Comparison of ENCODE assay signal across 29 cellular contexts in the genomic region with DNA sequence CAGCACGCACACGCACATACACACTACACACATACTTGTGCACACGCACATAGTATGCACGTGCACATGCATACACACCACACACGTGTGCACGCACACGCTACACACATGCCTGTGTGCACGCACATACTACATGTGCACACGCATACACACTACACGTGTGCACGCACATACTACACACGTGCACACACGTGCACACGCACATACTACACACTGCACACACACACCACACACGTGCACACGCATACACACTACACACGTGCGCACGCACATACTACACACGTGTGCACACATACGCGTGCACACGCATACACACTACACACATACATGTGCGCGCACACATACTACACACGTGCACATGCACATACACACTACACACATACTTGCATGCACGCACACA.
"Had no signal": no experiment of that assay in that cellular context is flagged by ENCODE, and none has a peak within 500 bp of the region (broad histone marks: within the 10 kb centered on the region; RNA-seq: fewer than 3 reads in every experiment).

No MANE protein-coding gene starts in this region.

- H3K36me3 Mint-ChIP-seq: stimulated activated memory B cell treated with anti-CD40 and anti-IgM and Interleukin-4, amounts not matched to agents 10 μg/mL and 1 μg/mL and 100 μg/mL, for 72 hours had no signal

- H3K4me3 Mint-ChIP-seq: activated naive CD4-positive, alpha-beta T cell treated with anti-CD3 and anti-CD28 coated beads for 36 hours; activated naive CD8-positive, alpha-beta T cell treated with anti-CD3 and anti-CD28 coated beads, Interleukin-2, amount 10 ng/mL, durations not matched to agents 7 days and 5 days; central memory CD8-positive, alpha-beta T cell; dendritic cell treated with granulocyte-macrophage colony-stimulating factor and Interleukin-4, amounts not matched to agents 40 ng/mL and 50 ng/mL, for 4 days; nephron; stimulated activated memory B cell treated with anti-CD40 and anti-IgM and Interleukin-4, amounts not matched to agents 10 μg/mL and 1 μg/mL and 100 μg/mL, for 72 hours; stimulated activated naive CD8-positive, alpha-beta T cell treated with anti-CD3 and anti-CD28 coated beads, Interleukin-15, amount 100 ng/mL, for 72 hours had no signal

- H3K27ac Mint-ChIP-seq: activated naive CD4-positive, alpha-beta T cell treated with anti-CD3 and anti-CD28 coated beads for 36 hours; activated naive CD8-positive, alpha-beta T cell treated with anti-CD3 and anti-CD28 coated beads, Interleukin-2, amount 10 ng/mL, durations not matched to agents 7 days and 5 days; dendritic cell treated with granulocyte-macrophage colony-stimulating factor and Interleukin-4, amounts not matched to agents 40 ng/mL and 50 ng/mL, for 4 days; nephron; stimulated activated memory B cell treated with anti-CD40 and anti-IgM and Interleukin-4, amounts not matched to agents 10 μg/mL and 1 μg/mL and 100 μg/mL, for 72 hours had no signal

- DNase-seq: activated CD4-positive, alpha-beta T cell treated with anti-CD3 and anti-CD28 coated beads for 48 hours; activated CD4-positive, alpha-beta T cell treated with anti-CD3 and anti-CD28 coated beads, Interleukin-2, amount 50 U/mL, for 48 hours; activated CD8-positive, alpha-beta memory T cell treated with anti-CD3 and anti-CD28 coated beads for 24 hours; activated effector memory CD4-positive, alpha-beta T cell treated with anti-CD3 and anti-CD28 coated beads, Interleukin-2, amount 50 U/mL, for 16 hours; activated naive CD4-positive, alpha-beta T cell treated with anti-CD3 and anti-CD28 coated beads for 36 hours; amniotic stem cell; effector CD4-positive, alpha-beta T cell; esophagus squamous epithelium; foreskin melanocyte; heart right ventricle; kidney glomerular epithelial cell; mesenchymal stem cell; retina; sigmoid colon; small intestine; stimulated activated CD4-positive, alpha-beta T cell treated with anti-CD3 and anti-CD28 coated beads, Interleukin-4, amount 100 ng/mL, for 4 hours; stimulated activated CD8-positive, alpha-beta memory T cell treated with anti-CD3 and anti-CD28 coated beads, Interleukin-4, amount 100 ng/mL, for 48 hours; stimulated activated naive CD8-positive, alpha-beta T cell treated with anti-CD3 and anti-CD28 coated beads, Interleukin-15, amount 100 ng/mL, for 72 hours; substantia nigra; T-helper 9 cell; upper lobe of right lung had no signal

- H3K9me3 Mint-ChIP-seq: activated naive CD4-positive, alpha-beta T cell treated with anti-CD3 and anti-CD28 coated beads for 36 hours; dendritic cell treated with granulocyte-macrophage colony-stimulating factor and Interleukin-4, amounts not matched to agents 40 ng/mL and 50 ng/mL, for 4 days; nephron had no signal

- H3K27me3 Mint-ChIP-seq: activated naive CD8-positive, alpha-beta T cell treated with anti-CD3 and anti-CD28 coated beads, Interleukin-2, amount 10 ng/mL, durations not matched to agents 7 days and 5 days; central memory CD8-positive, alpha-beta T cell; stimulated activated memory B cell treated with anti-CD40 and anti-IgM and Interleukin-4, amounts not matched to agents 10 μg/mL and 1 μg/mL and 100 μg/mL, for 72 hours; stimulated activated naive CD8-positive, alpha-beta T cell treated with anti-CD3 and anti-CD28 coated beads, Interleukin-15, amount 100 ng/mL, for 72 hours had no signal

- ATAC-seq: activated CD4-positive, CD25-positive, alpha-beta regulatory T cell treated with anti-CD3 and anti-CD28 coated beads, Interleukin-2, amount 50 U/mL, for 24 hours; heart right ventricle; left lobe of liver; pancreas; stimulated activated memory B cell treated with anti-CD40 and anti-IgM and Interleukin-4, amounts not matched to agents 10 μg/mL and 1 μg/mL and 100 μg/mL, for 72 hours; stimulated activated naive CD8-positive, alpha-beta T cell treated with anti-CD3 and anti-CD28 coated beads, Interleukin-15, amount 100 ng/mL, for 72 hours; upper lobe of right lung had no signal
